In genomic region chr17:81139428-81139827, GRCh38 we compare ENCODE assay signal across 26 cellular contexts. TPM values are rescaled to one million over a fixed set of nuclear protein-coding genes. Genes with fewer than 3 reads are reported as not detected.
"Had no signal": no experiment of that assay in that cellular context is flagged by ENCODE, and none has a peak within 500 bp of the region (broad histone marks: within the 10 kb centered on the region; RNA-seq: fewer than 3 reads in every experiment).

No MANE protein-coding gene starts in this region.

- H3K9me3 ChIP-seq: ascending aorta, body of pancreas had no signal

- H3K27ac ChIP-seq: ascending aorta, body of pancreas had no signal

- H3K27me3 ChIP-seq: ascending aorta, body of pancreas had no signal

- H3K4me3 ChIP-seq: ascending aorta, body of pancreas had no signal

- ATAC-seq: activated CD8-positive, alpha-beta memory T cell treated with anti-CD3 and anti-CD28 coated beads, Interleukin-2, amount 10 ng/mL, durations not matched to agents 7 days and 5 days; body of pancreas; T-helper 17 cell had no signal

- H3K36me3 ChIP-seq: ascending aorta had no signal

- DNase-seq: activated B cell treated with CpG ODN at 0.5 μM for 24 hours; activated CD4-positive, alpha-beta T cell treated with anti-CD3 and anti-CD28 coated beads for 1 hour; activated CD4-positive, alpha-beta T cell treated with anti-CD3 and anti-CD28 coated beads, Interleukin-2, amount 10 ng/mL, durations not matched to agents 24 days and 14 days; activated CD4-positive, alpha-beta T cell treated with anti-CD3 and anti-CD28 coated beads, Interleukin-2, amount 50 U/mL, for 48 hours; activated CD8-positive, alpha-beta memory T cell treated with anti-CD3 and anti-CD28 coated beads, Interleukin-2, amount 10 ng/mL, durations not matched to agents 7 days and 5 days; activated effector memory CD4-positive, alpha-beta T cell treated with Interleukin-2 at 50 U/mL for 16 hours; activated naive CD4-positive, alpha-beta T cell; activated T-cell treated with anti-CD3 and anti-CD28 coated beads, Interleukin-2, amount 50 U/mL, for 24 hours; body of pancreas; Kasumi-1; KBM-7; NCI-H1092; NCI-H1417; NCI-H1930; NCI-H2171 treated with DMSO at 0.1 percent for 48 hours; NCI-H226; NCI-H526; NCI-H774; SIG-M5; T-helper 17 cell; T-helper 9 cell had no signal

- H3K4me1 ChIP-seq: ascending aorta had no signal

RNA-seq across cellular contexts. Expression of gene PVALEF, which starts 25.9 kb away (rescaled TPM):
- total RNA-seq: activated B cell treated with CpG ODN at 0.5 μM for 24 hours; activated CD4-positive, alpha-beta T cell treated with anti-CD3 and anti-CD28 coated beads, Interleukin-2, amount 10 ng/mL, durations not matched to agents 24 days and 14 days; activated CD8-positive, alpha-beta memory T cell treated with anti-CD3 and anti-CD28 coated beads, Interleukin-2, amount 10 ng/mL, durations not matched to agents 7 days and 5 days; activated T-helper 1 cell treated with anti-CD3 and anti-CD28 coated beads, Interleukin-12 subunit alpha, Interleukin-12 subunit beta, Interleukin-2, Interleukin-4 antibody, amounts not matched to agents 30 ng/mL and 10 ng/mL and 1 ng/mL, durations not matched to agents 14 hours and 24 hours and 36 hours; ascending aorta; body of pancreas; NCI-H460; OCI-LY7; RPMI7951; T-helper 17 cell had no signal

RNA-seq across cellular contexts. Expression of gene AATK, which starts 26.6 kb away (rescaled TPM):
- total RNA-seq: RPMI7951 had no signal
